1 cellular context compared by ENCODE assay signal in genomic region chr1:161739865-161740566, GRCh38.
TF ChIP-seq lines count a peak whose summit lies in the region.

No MANE protein-coding gene starts in this region.

TF ChIP-seq in HEK293T, 16 proteins besides CTCF, POLR2A, EP300 and RAD21 (continued from another document):
- TF ChIP-seq, protein P1, sequence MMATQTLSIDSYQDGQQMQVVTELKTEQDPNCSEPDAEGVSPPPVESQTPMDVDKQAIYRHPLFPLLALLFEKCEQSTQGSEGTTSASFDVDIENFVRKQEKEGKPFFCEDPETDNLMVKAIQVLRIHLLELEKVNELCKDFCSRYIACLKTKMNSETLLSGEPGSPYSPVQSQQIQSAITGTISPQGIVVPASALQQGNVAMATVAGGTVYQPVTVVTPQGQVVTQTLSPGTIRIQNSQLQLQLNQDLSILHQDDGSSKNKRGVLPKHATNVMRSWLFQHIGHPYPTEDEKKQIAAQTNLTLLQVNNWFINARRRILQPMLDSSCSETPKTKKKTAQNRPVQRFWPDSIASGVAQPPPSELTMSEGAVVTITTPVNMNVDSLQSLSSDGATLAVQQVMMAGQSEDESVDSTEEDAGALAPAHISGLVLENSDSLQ (IDR thresholded peaks at IDR 0.05): no peak
- TF ChIP-seq SP1 (IDR thresholded peaks at IDR 0.05): no peak
